Comparison of ENCODE assay signal across 1 cellular context in genomic region chr19:28881616-28882015, GRCh38.
TF ChIP-seq lines count a peak whose summit lies in the region.

No MANE protein-coding gene starts in this region.

TF ChIP-seq in GM23338, 12 proteins besides CTCF, POLR2A, EP300 and RAD21 (continued from another document):
- TF ChIP-seq JUNB (IDR thresholded peaks at IDR 0.05; ENCODE audit: unreplicated experiment) = no peak
- TF ChIP-seq POLR2AphosphoS5 (IDR thresholded peaks at IDR 0.05; ENCODE audit: low read depth) = no peak
- no peak for TF ChIP-seq ZNF114 (CRISPR knock-in tag; IDR thresholded peaks at IDR 0.05)
- no peak for TF ChIP-seq ZNF331 (CRISPR knock-in tag; IDR thresholded peaks at IDR 0.05; ENCODE audit: low read depth)
- TF ChIP-seq ETS1 (IDR thresholded peaks at IDR 0.05) = no peak
- TF ChIP-seq CREB1 (CRISPR knock-in tag; IDR thresholded peaks at IDR 0.05; ENCODE audit: low read depth) = no peak
- TF ChIP-seq EZH2phosphoT487 (IDR thresholded peaks at IDR 0.05; ENCODE audit: unreplicated experiment) = no peak
- TF ChIP-seq NANOG (IDR thresholded peaks at IDR 0.05; ENCODE audit: borderline replicate concordance) = no peak
- no peak for TF ChIP-seq EZH2 (IDR thresholded peaks at IDR 0.05; ENCODE audit: low read depth, unreplicated experiment)
